ENCODE assay signal across 8 cellular contexts in genomic region chr10:119595134-119595714, GRCh38. TPM values are rescaled to one million over a fixed set of nuclear protein-coding genes. Genes with fewer than 3 reads are reported as not detected.
DNase-seq lines count a peak whose midpoint lies in the region; ATAC-seq, FAIRE-seq and TF ChIP-seq lines count a peak whose summit lies in the region.

No MANE protein-coding gene starts in this region.

- no peak for FAIRE-seq in D721Med (lab: Jason Lieb, UNC)

- H3K9me3 ChIP-seq in CD4-positive, alpha-beta T cell (ENCODE audit: control insufficient read depth, low read length) = no peaks in the 10 kb centered on the region
- H3K9me3 ChIP-seq in colonic mucosa = no peaks in the 10 kb centered on the region

- H3K36me3 ChIP-seq in colonic mucosa = no peaks in the 10 kb centered on the region

- no peak for TF ChIP-seq CTCF in CD4-positive, alpha-beta T cell (IDR thresholded peaks at IDR 0.05)
- no peak for TF ChIP-seq CTCF in colonic mucosa (IDR thresholded peaks at IDR 0.05)
- TF ChIP-seq CTCF in D721Med (IDR thresholded peaks at IDR 0.05; ENCODE audit: insufficient read depth, missing control alignments) = no peak

- H3K9ac ChIP-seq in colonic mucosa (ENCODE audit: low read depth in 2 of 2, low read length in 2 of 2) = peak overlapping the region in 1 of 2 donors; percentile 92

- no peaks in the 10 kb centered on the region for H3K27me3 Mint-ChIP-seq in CD4-positive, alpha-beta T cell

- H3K36me3 Mint-ChIP-seq in CD4-positive, alpha-beta T cell (ENCODE audit: low read depth) = peaks cover 44% of the 10 kb centered on the region

- CTCF ChIA-PET in CD4-positive, alpha-beta T cell (lab: Charles Lee) = no interaction called here

- peak overlapping the region; percentile 95 for H3K4me3 ChIP-seq in colonic mucosa

- POLR2A ChIA-PET in CD4-positive, alpha-beta T cell (lab: Charles Lee) = interaction anchor here (0.7 to 2.7 kb wide), 10 partner anchors 10 to 388 kb away, joined by 3 to 20 read pairs (median 4); partner anchors contain the start of genes BAG3, GRK5, INPP5F and RGS10

- peaks cover 65% of the 10 kb centered on the region for H3K4me1 Mint-ChIP-seq in CD4-positive, alpha-beta T cell (ENCODE audit: low read depth)

- no peak overlapping the region for H3K27ac ChIP-seq in CD4-positive, alpha-beta T cell (ENCODE audit: low read depth, low read length)
- peak overlapping the region; percentile 100 for H3K27ac ChIP-seq in colonic mucosa

- no peaks in the 10 kb centered on the region for H3K9me3 Mint-ChIP-seq in CD4-positive, alpha-beta T cell

- H3K4me3 Mint-ChIP-seq in CD4-positive, alpha-beta T cell = peak overlapping the region; percentile 98

- intact Hi-C loops in CD4-positive, alpha-beta T cell (cut with DNase I, micrococcal nuclease) = loop anchor here (2.0 to 10.0 kb wide), 8 partner anchors 52 to 520 kb away; partner anchors contain the start of genes EIF3A (in 1 of the 2), GRK5 (in 1 of the 2), INPP5F (in 1 of the 2) and RGS10 (in 1 of the 2)
- intact Hi-C loops in colonic mucosa (cut with DNase I) = loop anchor here (5.0 kb wide), 1 partner anchor 57 kb away; the partner anchor contains the start of gene BAG3

- ATAC-seq in CD4-positive, alpha-beta T cell (ENCODE audit: poor library complexity) = no peak

- H3K4me1 ChIP-seq in colonic mucosa = peaks cover 30% of the 10 kb centered on the region

- H3K27ac Mint-ChIP-seq in CD4-positive, alpha-beta T cell = peak overlapping the region; percentile 95

- H3K27me3 ChIP-seq in CD4-positive, alpha-beta T cell (ENCODE audit: control insufficient read depth, insufficient read depth, low read length) = no peaks in the 10 kb centered on the region
- H3K27me3 ChIP-seq in colonic mucosa = no peaks in the 10 kb centered on the region

- no peak for DNase-seq in CD4-positive, alpha-beta T cell
- peak; percentile 20 for DNase-seq in LoVo (ENCODE audit: low spot score)
- peak; percentile 29 for DNase-seq in colonic mucosa
- peak; percentile 26 for DNase-seq in myocyte (ENCODE audit: low read depth)
- no peak for DNase-seq in D721Med (ENCODE audit: insufficient read length, low spot score)
- no peak for DNase-seq in NOMO-1 treated with DMSO at 0.1 percent for 48 hours (lab: John Stamatoyannopoulos, UW; ENCODE audit: unreplicated experiment)
- no peak for DNase-seq in medulla oblongata (ENCODE audit: extremely low spot score)
- DNase-seq in NCI-H1694 treated with DMSO at 0.1 percent for 48 hours (lab: John Stamatoyannopoulos, UW) = no peak

RNA-seq across cellular contexts. Expression of gene TIAL1, which starts 1.5 kb away (rescaled TPM):
- total RNA-seq in CD4-positive, alpha-beta T cell = 100 to 1,000 TPM; 159 to 174 TPM
- 100 to 1,000 TPM; 104 to 126 TPM for total RNA-seq in colonic mucosa
- 44.5 and 50.0 TPM in 2 replicates for total RNA-seq in myocyte
- polyA plus RNA-seq in myocyte (2012) = 61.9 TPM

RNA-seq across cellular contexts. Expression of gene RGS10, which starts 52.7 kb away (rescaled TPM):
- total RNA-seq in CD4-positive, alpha-beta T cell = 100 to 1,000 TPM; 132 to 134 TPM
- total RNA-seq in colonic mucosa = 10 to 100 TPM; 17.8 to 23.6 TPM
- total RNA-seq in myocyte = 2.9 and 3.9 TPM in 2 replicates
- polyA plus RNA-seq in myocyte (2012) = 6.9 TPM

RNA-seq across cellular contexts. Expression of gene BAG3, which starts 56.0 kb away (rescaled TPM):
- total RNA-seq in CD4-positive, alpha-beta T cell = 10 to 100 TPM; 65.1 to 65.8 TPM
- total RNA-seq in colonic mucosa (10 to 100 TPM; 30.4 to 48.9 TPM), myocyte (18.7 and 42.6 TPM in 2 replicates)
- polyA plus RNA-seq in myocyte (2012) = 56.3 TPM

Comparison
In these comparisons a context has a peak if more than half of its experiments do, and no peak if none do; other contexts are left out.
1. DNase-seq: peak in LoVo (single experiment), colonic mucosa (single experiment) and myocyte (single experiment); none in CD4-positive, alpha-beta T cell (0 of 10), D721Med (single experiment), NOMO-1 treated with DMSO at 0.1 percent for 48 hours (single experiment), medulla oblongata (single experiment) and NCI-H1694 treated with DMSO at 0.1 percent for 48 hours (single experiment).
2. RNA of gene RGS10, which starts 52.7 kb away (total RNA-seq): 132 to 134 TPM in CD4-positive, alpha-beta T cell; 17.8 to 23.6 TPM in colonic mucosa and 2.9 to 3.9 TPM in myocyte; every median in the first group is over 4 times any median in the second.